In the genomic region with DNA sequence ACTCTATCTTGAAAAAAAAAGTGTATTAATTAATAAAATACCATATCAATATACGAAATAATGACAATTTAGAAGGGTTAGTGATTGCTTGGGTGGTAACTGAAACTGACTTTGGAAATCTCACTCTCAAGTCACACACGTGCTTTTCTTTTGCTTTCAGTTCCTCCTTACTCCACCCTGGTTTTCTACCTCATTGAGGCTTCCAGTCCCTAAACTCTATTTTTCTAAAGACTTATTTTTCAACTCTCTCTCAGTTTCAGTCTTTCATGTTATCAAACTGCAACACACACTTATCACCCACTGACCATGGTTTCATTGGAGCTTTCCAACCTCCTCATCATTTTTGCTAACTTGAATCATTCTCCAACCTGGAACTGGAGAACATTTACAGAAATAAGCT, we compare ENCODE assay signal across 8 cellular contexts. TPM values are rescaled to one million over a fixed set of nuclear protein-coding genes. Genes with fewer than 3 reads are reported as not detected.
DNase-seq lines count a peak whose midpoint lies in the region; ATAC-seq, FAIRE-seq and TF ChIP-seq lines count a peak whose summit lies in the region.
"Had no signal": no experiment of that assay in that cellular context is flagged by ENCODE, and none has a peak within 500 bp of the region (broad histone marks: within the 10 kb centered on the region; RNA-seq: fewer than 3 reads in every experiment).

No MANE protein-coding gene starts in this region.

- intact Hi-C loops in left lung (cut with DNase I) (no loop called here), esophagus muscularis mucosa (cut with DNase I) (no loop called here)

- no peak for TF ChIP-seq POLR2A in esophagus muscularis mucosa (IDR thresholded peaks at IDR 0.05; ENCODE audit: low read depth)

- H3K27me3 ChIP-seq in left lung (no peaks in the 10 kb centered on the region), esophagus muscularis mucosa (no peaks in the 10 kb centered on the region)
- H3K27me3 ChIP-seq: cardiac muscle cell had no signal

- no peaks in the 10 kb centered on the region for H3K4me1 ChIP-seq in left lung
- H3K4me1 ChIP-seq in esophagus muscularis mucosa = no peaks in the 10 kb centered on the region

- no peak overlapping the region for H3K4me3 ChIP-seq in left lung
- no peak overlapping the region for H3K4me3 ChIP-seq in esophagus muscularis mucosa
- H3K4me3 ChIP-seq: cardiac muscle cell had no signal

- no peak for FAIRE-seq in frontal cortex (lab: Jason Lieb, UNC)

- no peak for TF ChIP-seq EP300 in esophagus muscularis mucosa (IDR thresholded peaks at IDR 0.05)

- TF ChIP-seq CTCF in left lung (IDR thresholded peaks at IDR 0.05) (no peak), esophagus muscularis mucosa (IDR thresholded peaks at IDR 0.05) (no peak)

- H3K36me3 ChIP-seq in left lung (no peaks in the 10 kb centered on the region), esophagus muscularis mucosa (no peaks in the 10 kb centered on the region)
- H3K36me3 ChIP-seq: cardiac muscle cell had no signal

- H3K27ac ChIP-seq in left lung = no peak overlapping the region
- H3K27ac ChIP-seq in esophagus muscularis mucosa (replicated peaks in 1 of 4) = no peak overlapping the region
- H3K27ac ChIP-seq: cardiac muscle cell had no signal

- WGBS in esophagus muscularis mucosa = 76% methylated on average over 2 of the region's 2 CpGs

- ATAC-seq in GM18873 (IDR thresholded peaks at IDR 0.05; ENCODE audit: low FRiP score, unreplicated experiment) = peak; percentile 92
- peak; percentile 77 for ATAC-seq in GM21529 (IDR thresholded peaks at IDR 0.05; ENCODE audit: unreplicated experiment)
- ATAC-seq in HG03432 (IDR thresholded peaks at IDR 0.05; ENCODE audit: unreplicated experiment) = peak; percentile 81
- ATAC-seq in left lung = peak; percentile 44

- no peaks in the 10 kb centered on the region for H3K9me3 ChIP-seq in left lung
- no peaks in the 10 kb centered on the region for H3K9me3 ChIP-seq in esophagus muscularis mucosa

- DNase-seq in left lung = no peak
- no peak for DNase-seq in esophagus muscularis mucosa (ENCODE audit: extremely low spot score)
- no peak for DNase-seq in NCI-H526 treated with DMSO at 0.1 percent for 48 hours (lab: John Stamatoyannopoulos, UW)
- DNase-seq in frontal cortex (ENCODE audit: low spot score in 2 of 2) = no peak

RNA-seq across cellular contexts. Expression of a gene that starts 23.5 kb away (rescaled TPM):
- total RNA-seq in left lung (under 1 TPM; 0.61 to 0.81 TPM), esophagus muscularis mucosa (1 to 10 TPM in 2 of 4 donors, under 1 TPM in 2; 0.42 to 2.4 (median 0.99) TPM), frontal cortex (2.0 TPM)
